1 cellular context compared by ENCODE assay signal in the genomic region with DNA sequence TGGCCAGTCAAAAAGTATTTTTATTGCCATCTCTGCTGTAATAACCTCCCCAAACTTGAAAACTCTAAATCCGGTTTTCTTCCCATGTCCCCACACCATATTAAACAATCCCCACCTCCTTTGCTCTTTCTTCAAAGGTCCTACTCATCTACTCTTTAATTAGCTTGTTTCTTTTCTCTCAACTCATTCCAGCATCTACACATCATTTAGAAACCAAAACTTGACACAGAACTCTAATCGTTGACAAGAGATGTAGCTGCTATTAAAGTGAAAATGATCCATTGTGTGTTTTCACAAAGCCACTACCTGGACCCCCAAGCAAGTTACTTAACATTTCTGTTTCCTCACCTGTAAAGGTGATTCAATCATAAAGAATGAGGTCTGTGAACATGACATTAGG.
TF ChIP-seq lines count a peak whose summit lies in the region.

No MANE protein-coding gene starts in this region.

TF ChIP-seq in GM12878, 131 proteins besides CTCF, POLR2A, EP300 and RAD21 (continued from another document):
- peak; percentile 61 for TF ChIP-seq JUNB (IDR thresholded peaks at IDR 0.05)
